In the genomic region with DNA sequence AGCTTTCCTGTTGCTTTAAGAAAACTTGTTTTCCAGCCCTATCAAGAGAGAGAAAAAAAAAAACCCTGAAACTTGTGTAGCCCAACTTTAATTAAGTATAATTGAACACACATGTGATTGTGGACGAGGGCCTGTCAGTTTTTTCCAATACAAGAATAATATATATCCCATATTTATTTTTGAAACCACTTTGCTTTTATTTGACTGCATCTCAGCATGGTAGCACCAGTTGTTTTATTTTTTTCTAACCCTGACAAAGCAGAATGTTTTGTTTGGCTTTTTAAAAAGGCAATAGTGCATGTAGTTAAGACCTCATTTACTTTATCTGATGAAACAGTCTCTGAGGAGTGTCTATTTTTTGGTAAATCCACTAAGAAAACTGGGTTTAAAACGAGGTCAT, we compare ENCODE assay signal across 20 cellular contexts.
A peak's percentile ranks its signal among the peaks of the same experiment; 100 is the strongest.
DNase-seq lines count a peak whose midpoint lies in the region; ATAC-seq, FAIRE-seq and TF ChIP-seq lines count a peak whose summit lies in the region.
"Had no signal": no experiment of that assay in that cellular context is flagged by ENCODE, and none has a peak within 500 bp of the region (broad histone marks: within the 10 kb centered on the region; RNA-seq: fewer than 3 reads in every experiment).

No MANE protein-coding gene starts in this region.

- H3K4me3 Mint-ChIP-seq in Caco-2 (ENCODE audit: unreplicated experiment): no peak overlapping the region
- H3K4me3 Mint-ChIP-seq: activated naive CD8-positive, alpha-beta T cell; neural progenitor cell; stimulated activated naive B cell treated with anti-CD40 and anti-IgM and Interleukin-4, amounts not matched to agents 10 μg/mL and 1 μg/mL and 100 μg/mL, for 72 hours had no signal

- CTCF ChIA-PET in Caco-2 (lab: Charles Lee): no interaction called here

- H3K27me3 ChIP-seq in Caco-2 (replicated peaks; ENCODE audit: control insufficient read depth, insufficient read depth, low read length): no peaks in the 10 kb centered on the region
- H3K27me3 ChIP-seq: BE2C, cardiac muscle cell, neural progenitor cell, tibial nerve had no signal

- no peaks in the 10 kb centered on the region for H3K36me3 Mint-ChIP-seq in Caco-2 (ENCODE audit: insufficient read depth, unreplicated experiment)

- H3K4me3 ChIP-seq in Caco-2 (ENCODE audit: low read depth, low read length): no peak overlapping the region
- H3K4me3 ChIP-seq: cardiac muscle cell, neural progenitor cell, tibial nerve had no signal

- BruUV-seq in Caco-2 (replicated peaks; lab: Mats Ljungman, UMichigan): no TSS peak

- intact Hi-C loops in Caco-2 (cut with micrococcal nuclease; ENCODE audit: unreplicated experiment): no loop called here

- no peaks in the 10 kb centered on the region for H3K27me3 Mint-ChIP-seq in Caco-2 (ENCODE audit: insufficient read depth, unreplicated experiment)
- H3K27me3 Mint-ChIP-seq: activated naive CD8-positive, alpha-beta T cell; stimulated activated naive B cell treated with anti-CD40 and anti-IgM and Interleukin-4, amounts not matched to agents 10 μg/mL and 1 μg/mL and 100 μg/mL, for 72 hours had no signal

- FAIRE-seq in frontal cortex (lab: Jason Lieb, UNC): no peak
- FAIRE-seq: kidney had no signal

- no peaks in the 10 kb centered on the region for H3K9me3 Mint-ChIP-seq in Caco-2 (ENCODE audit: unreplicated experiment)
- H3K9me3 Mint-ChIP-seq: neural progenitor cell had no signal

- H3K4me1 ChIP-seq in Caco-2: peaks cover 8% of the 10 kb centered on the region; the same call in 1 of the 2 replicates
- H3K4me1 ChIP-seq: neural progenitor cell, tibial nerve had no signal

- POLR2A ChIA-PET in Caco-2 (lab: Charles Lee): no interaction called here

- no peaks in the 10 kb centered on the region for H3K9me3 ChIP-seq in Caco-2
- H3K9me3 ChIP-seq: BE2C, tibial nerve had no signal

- no peak overlapping the region for H3K27ac Mint-ChIP-seq in Caco-2 (ENCODE audit: unreplicated experiment)
- H3K27ac Mint-ChIP-seq: activated naive CD8-positive, alpha-beta T cell; neural progenitor cell; stimulated activated naive B cell treated with anti-CD40 and anti-IgM and Interleukin-4, amounts not matched to agents 10 μg/mL and 1 μg/mL and 100 μg/mL, for 72 hours had no signal

- no peaks in the 10 kb centered on the region for H3K4me1 Mint-ChIP-seq in Caco-2 (ENCODE audit: low read depth, unreplicated experiment)

- TF ChIP-seq CTCF in Caco-2 (IDR thresholded peaks at IDR 0.05; ENCODE audit: insufficient read depth in 1 of 2, low read depth in 1 of 2, low read length in 1 of 2, severe bottlenecking in 1 of 2, unreplicated experiment in 1 of 2): no peak

- peak; percentile 7 for DNase-seq in GM03348 (ENCODE audit: low spot score)
- peak; percentile 67 for DNase-seq in NCI-H146 treated with DMSO at 0.1 percent for 48 hours (lab: John Stamatoyannopoulos, UW; ENCODE audit: unreplicated experiment)
- DNase-seq in left kidney (ENCODE audit: low read depth, low spot score): peak; percentile 33
- no peak for DNase-seq in frontal cortex (ENCODE audit: low spot score in 2 of 2)
- DNase-seq in Caco-2: no peak
- DNase-seq: activated CD4-positive, alpha-beta T cell treated with anti-CD3 and anti-CD28 coated beads, Interleukin-2, amount 50 U/mL, for 48 hours; BE2C; kidney; NCI-H187; stimulated activated CD4-positive, alpha-beta T cell treated with anti-CD3 and anti-CD28 coated beads, Interleukin-12 subunit alpha, Interleukin-12 subunit beta, amount 100 ng/mL, for 4 hours; stimulated activated naive B cell treated with anti-CD40 and anti-IgM and Interleukin-4, amounts not matched to agents 10 μg/mL and 1 μg/mL and 100 μg/mL, for 72 hours; T-helper 1 cell had no signal

- H3K36me3 ChIP-seq in Caco-2 (ENCODE audit: control insufficient read depth, insufficient read depth, low read length): no peaks in the 10 kb centered on the region
- H3K36me3 ChIP-seq: BE2C, cardiac muscle cell, neural progenitor cell had no signal

- no peak for ATAC-seq in SK-N-SH treated with all-trans-retinoic acid at 6 μM for 48 hours
- ATAC-seq in GM21723 (IDR thresholded peaks at IDR 0.05; ENCODE audit: unreplicated experiment): no peak
- no peak for ATAC-seq in HG03565 (IDR thresholded peaks at IDR 0.05; ENCODE audit: unreplicated experiment)
- ATAC-seq: esophagus mucosa; stimulated activated naive B cell treated with anti-CD40 and anti-IgM and Interleukin-4, amounts not matched to agents 10 μg/mL and 1 μg/mL and 100 μg/mL, for 72 hours had no signal

TF ChIP-seq in SK-N-SH treated with all-trans-retinoic acid at 6 μM for 48 hours, 23 proteins besides CTCF, POLR2A, EP300 and RAD21:
- no peak for TF ChIP-seq RARB (CRISPR knock-in tag; IDR thresholded peaks at IDR 0.05)
- TF ChIP-seq TCF4 (CRISPR knock-in tag; IDR thresholded peaks at IDR 0.05; ENCODE audit: borderline replicate concordance): peak; percentile 39; the same call in 1 of the 2 replicates

Comparison
In these comparisons a context has a peak if more than half of its experiments do, and no peak if none do; other contexts are left out.
1. DNase-seq: peak in GM03348 (single experiment), NCI-H146 treated with DMSO at 0.1 percent for 48 hours (single experiment) and left kidney (single experiment); none in frontal cortex (0 of 2) and Caco-2 (0 of 2).